Comparison of ENCODE assay signal across 25 cellular contexts in the genomic region with DNA sequence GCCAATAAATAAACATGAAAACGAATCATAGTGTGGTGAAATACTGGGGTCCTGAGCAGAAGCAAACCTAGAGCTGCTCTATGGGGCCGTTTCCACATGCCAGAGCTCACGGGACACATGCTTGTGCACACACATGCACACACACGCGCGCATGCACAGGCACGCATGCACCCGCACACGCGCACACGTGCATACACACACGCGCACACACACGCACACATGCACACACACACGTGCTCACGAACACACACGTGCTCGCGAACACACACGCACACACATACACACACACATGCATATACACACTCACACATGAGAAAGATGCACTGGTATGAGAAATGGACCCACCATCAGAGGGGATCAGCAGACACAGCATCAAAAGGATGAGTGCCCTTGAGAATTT. TPM values are rescaled to one million over a fixed set of nuclear protein-coding genes. Genes with fewer than 3 reads are reported as not detected.
A peak's percentile ranks its signal among the peaks of the same experiment; 100 is the strongest.
DNase-seq lines count a peak whose midpoint lies in the region; ATAC-seq, FAIRE-seq and TF ChIP-seq lines count a peak whose summit lies in the region.
"Had no signal": no experiment of that assay in that cellular context is flagged by ENCODE, and none has a peak within 500 bp of the region (broad histone marks: within the 10 kb centered on the region; RNA-seq: fewer than 3 reads in every experiment).

No MANE protein-coding gene starts in this region.

- peak overlapping the region; percentile 93 for H2BK12ac ChIP-seq in neuronal stem cell (ENCODE audit: low read length)

- RAD21 ChIA-PET in GM12878 (lab: Charles Lee; ENCODE audit: unreplicated experiment) = no interaction called here

- ATAC-seq in GM12878 = no peak
- ATAC-seq: A549 had no signal

- peak overlapping the region; percentile 100 for H3K14ac ChIP-seq in neuronal stem cell (ENCODE audit: low read length)

- H3K27ac ChIP-seq in HEK293 (ENCODE audit: extremely low read depth, low read depth, low read length) = no peak overlapping the region
- H3K27ac ChIP-seq in GM12878 (ENCODE audit: control insufficient read depth, insufficient read depth) = no peak overlapping the region
- H3K27ac ChIP-seq in neuronal stem cell (replicated peaks; ENCODE audit: low read length) = no peak overlapping the region
- H3K27ac ChIP-seq: A549; BLaER1 treated with 17β-estradiol and CSF1 and Interleukin-3, amounts not matched to agents 10 nM and 100 nM; GM23248 had no signal

- H2AK5ac ChIP-seq in neuronal stem cell (ENCODE audit: low read depth, low read length) = peak overlapping the region; percentile 44

- peak overlapping the region; percentile 81 for H3K18ac ChIP-seq in neuronal stem cell (ENCODE audit: low read length)

- TF ChIP-seq RAD21 in GM12878 (IDR thresholded peaks at IDR 0.05; ENCODE audit: insufficient read depth, low read depth, low read length) = no peak

- H3K79me2 ChIP-seq in GM12878 (ENCODE audit: control insufficient read depth, insufficient read depth, low read length) = no peaks in the 10 kb centered on the region

- no peak overlapping the region for H3K4me3 ChIP-seq in HEK293 (ENCODE audit: low read depth, low read length)
- H3K4me3 ChIP-seq in GM12878 = no peak overlapping the region
- H3K4me3 ChIP-seq in neuronal stem cell (ENCODE audit: low read length in 2 of 2) = peak overlapping the region in 1 of 2 donors; percentile 49
- H3K4me3 ChIP-seq: A549; BLaER1 treated with 17β-estradiol and CSF1 and Interleukin-3, amounts not matched to agents 10 nM and 100 nM; GM23248 had no signal

- H3K9ac ChIP-seq in GM12878 (ENCODE audit: control insufficient read depth, insufficient read depth, low read length) = no peak overlapping the region
- H3K9ac ChIP-seq in neuronal stem cell (ENCODE audit: low read depth, low read length, poor library complexity) = peak overlapping the region; percentile 72
- H3K9ac ChIP-seq: BLaER1 treated with 17β-estradiol and CSF1 and Interleukin-3, amounts not matched to agents 10 nM and 100 nM; GM23248 had no signal

- no peak for TF ChIP-seq EP300 in GM12878 (IDR thresholded peaks at IDR 0.05; ENCODE audit: borderline replicate concordance in 1 of 2, control insufficient read depth in 1 of 2, low read depth in 2 of 2, low read length in 2 of 2)

- TF ChIP-seq CTCF in HEK293 (tag by site-specific recombination; IDR thresholded peaks at IDR 0.05) (no peak), GM12878 (IDR thresholded peaks at IDR 0.05 in 2 of 3, conservative IDR thresholded peaks at IDR 0.05 in 1 of 3; ENCODE audit: control insufficient read depth in 2 of 3, extremely low read depth in 1 of 3, insufficient read depth in 1 of 3, low read depth in 3 of 3, low read length in 3 of 3) (no peak), GM13976 (IDR thresholded peaks at IDR 0.05; ENCODE audit: borderline replicate concordance, control extremely low read depth, extremely low read depth, insufficient read depth, missing control alignments) (no peak)

- no peaks in the 10 kb centered on the region for H4K20me1 ChIP-seq in GM12878 (ENCODE audit: control insufficient read depth, insufficient read depth)
- H4K20me1 ChIP-seq: BLaER1 treated with 17β-estradiol and CSF1 and Interleukin-3, amounts not matched to agents 10 nM and 100 nM had no signal

- no peak for TF ChIP-seq POLR2A in GM12878 (IDR thresholded peaks at IDR 0.05; ENCODE audit: low read depth, low read length)

- H3K9me3 ChIP-seq in HEK293 (ENCODE audit: control insufficient read depth, insufficient read depth, low read depth, low read length) (no peaks in the 10 kb centered on the region), GM12878 (replicated peaks; ENCODE audit: control insufficient read depth, insufficient read depth, low read length) (no peaks in the 10 kb centered on the region), neuronal stem cell (replicated peaks in 1 of 2; ENCODE audit: control insufficient read depth in 2 of 2, insufficient read depth in 1 of 2, low read depth in 1 of 2, low read length in 2 of 2) (peaks cover 0 to 2% of the 10 kb centered on the region in 2 donors)
- H3K9me3 ChIP-seq: A549; BE2C; BLaER1 treated with 17β-estradiol and CSF1 and Interleukin-3, amounts not matched to agents 10 nM and 100 nM had no signal

- no peaks in the 10 kb centered on the region; the same call in 1 of the 2 replicates for H3K4me1 ChIP-seq in HEK293 (ENCODE audit: control insufficient read depth, insufficient read depth, low read length)
- H3K4me1 ChIP-seq in GM12878 (ENCODE audit: control insufficient read depth, insufficient read depth, low read length) = no peaks in the 10 kb centered on the region
- peaks cover 0 to 2% of the 10 kb centered on the region in 2 donors for H3K4me1 ChIP-seq in neuronal stem cell (ENCODE audit: control insufficient read depth in 2 of 2, insufficient read depth in 1 of 2, low read depth in 1 of 2, low read length in 2 of 2)
- H3K4me1 ChIP-seq: A549, BE2C had no signal

- in situ Hi-C loops in GM12878 (cut with MboI) (no loop called here), GM13976 (cut with MboI; ENCODE audit: low sequenced_read_pairs, unreplicated experiment) (no loop called here)

- no peak overlapping the region for H2BK120ac ChIP-seq in neuronal stem cell (ENCODE audit: low read depth, low read length)

- POLR2A ChIA-PET in HEK293 (lab: Yijun Ruan, JAX) (no interaction called here), GM12878 (lab: Charles Lee) (no interaction called here)

- FAIRE-seq in GM12878 (lab: Jason Lieb, UNC) (no peak), urothelium cell line (lab: Jason Lieb, UNC) (peak; percentile 87)
- FAIRE-seq: A549, D721Med, GM12891, H1 had no signal

- H2BK15ac ChIP-seq in neuronal stem cell (ENCODE audit: low read length) = no peak overlapping the region

- BruUV-seq in GM12878 (replicated peaks; lab: Mats Ljungman, UMichigan) = no TSS peak

- H4K91ac ChIP-seq in neuronal stem cell (ENCODE audit: low read depth, low read length, poor library complexity) = no peak overlapping the region

- DNase-seq in GM12878 (ENCODE audit: low read depth, low spot score) (no peak), neuronal stem cell (ENCODE audit: low spot score) (no peak), urothelium cell line (ENCODE audit: low spot score) (no peak), GM13976 (ENCODE audit: low spot score) (no peak), NCI-H146 treated with DMSO at 0.1 percent for 48 hours (lab: John Stamatoyannopoulos, UW; ENCODE audit: unreplicated experiment) (no peak), NCI-H2196 treated with DMSO at 0.1 percent for 48 hours (lab: John Stamatoyannopoulos, UW; ENCODE audit: unreplicated experiment) (no peak)
- DNase-seq: 8988T; ACHN; AML-193; BE2C; CD4-positive, alpha-beta T cell; CD8-positive, alpha-beta memory T cell; DMS 273 treated with DMSO at 0.1 percent for 48 hours; DMS79; EL; GDM1; GM23248; H7; HCEC 1CT had no signal

- no peak overlapping the region for H3K4ac ChIP-seq in neuronal stem cell (ENCODE audit: low read length)

- H4K8ac ChIP-seq in neuronal stem cell (ENCODE audit: low read depth, low read length) = peak overlapping the region; percentile 94

- H3K4me2 ChIP-seq in GM12878 (ENCODE audit: control insufficient read depth, insufficient read depth) (no peak overlapping the region), neuronal stem cell (ENCODE audit: insufficient read depth, low read length, poor library complexity, severe bottlenecking) (no peak overlapping the region)
- H3K4me2 ChIP-seq: A549; BLaER1 treated with 17β-estradiol and CSF1 and Interleukin-3, amounts not matched to agents 10 nM and 100 nM had no signal

- SMC1A ChIA-PET in GM12878 (lab: Charles Lee; ENCODE audit: uncharacterized antibody, unreplicated experiment) = interaction anchor here (0.9 to 1.4 kb wide), 2 partner anchors 9 to 116 kb away, joined by 3 read pairs; no protein-coding TSS in a partner anchor

- WGBS in GM12878 (ENCODE audit: insufficient coverage, insufficient replicate concordance, low lambda C conversion rate, missing lambda C conversion rate) = 89% methylated on average over 19 of the region's 20 CpGs
- WGBS in neuronal stem cell (ENCODE audit: extremely low coverage in 2 of 2, insufficient read length in 2 of 2, insufficient replicate concordance in 1 of 2), 2 donors = no CpG with 5 or more reads among the region's 20 CpGs

- CTCF ChIA-PET in HEK293 (lab: Yijun Ruan, JAX) = no interaction called here
- CTCF ChIA-PET in GM12878 (lab: Yijun Ruan, JAX) = interaction anchor here (0.9 to 1.9 kb wide), 2 partner anchors 9 to 12 kb away, joined by 4 to 5 read pairs; no protein-coding TSS in a partner anchor

- H3K79me1 ChIP-seq in neuronal stem cell (ENCODE audit: low read depth, low read length) = no peaks in the 10 kb centered on the region

- H3K23ac ChIP-seq in neuronal stem cell (ENCODE audit: low read depth, low read length, poor library complexity) = peak overlapping the region; percentile 83

- intact Hi-C loops in GM12878 (cut with micrococcal nuclease; ENCODE audit: unreplicated experiment) = no loop called here

- H2AFZ ChIP-seq in GM12878 (ENCODE audit: control insufficient read depth, low read depth, low read length) (no peak overlapping the region), neuronal stem cell (ENCODE audit: low read length) (no peak overlapping the region)
- H2AFZ ChIP-seq: GM23248 had no signal

- H2BK5ac ChIP-seq in neuronal stem cell (ENCODE audit: low read length) = no peak overlapping the region

- no peaks in the 10 kb centered on the region for H3K27me3 ChIP-seq in GM12878 (replicated peaks in 1 of 2; ENCODE audit: control insufficient read depth in 2 of 2, insufficient read depth in 2 of 2, low read length in 1 of 2)
- H3K27me3 ChIP-seq in neuronal stem cell (ENCODE audit: control insufficient read depth in 3 of 3, insufficient read depth in 3 of 3, low read depth in 1 of 3, low read length in 3 of 3) = peaks cover 0 to 2% (median 0%) of the 10 kb centered on the region in 3 experiments
- H3K27me3 ChIP-seq: BE2C; BLaER1 treated with 17β-estradiol and CSF1 and Interleukin-3, amounts not matched to agents 10 nM and 100 nM had no signal

- H3K36me3 ChIP-seq in HEK293 (ENCODE audit: control insufficient read depth in 2 of 2, insufficient read depth in 1 of 2, low read length in 2 of 2) (no peaks in the 10 kb centered on the region), GM12878 (ENCODE audit: control insufficient read depth in 2 of 2, insufficient read depth in 2 of 2, low read length in 1 of 2) (no peaks in the 10 kb centered on the region), neuronal stem cell (replicated peaks in 1 of 2; ENCODE audit: control insufficient read depth in 2 of 2, insufficient read depth in 2 of 2, low read length in 2 of 2) (peaks cover 0 to 2% of the 10 kb centered on the region in 2 donors)
- H3K36me3 ChIP-seq: BE2C; BLaER1 treated with 17β-estradiol and CSF1 and Interleukin-3, amounts not matched to agents 10 nM and 100 nM had no signal

RNA-seq across cellular contexts. Expression of a gene that starts 52.2 kb away (rescaled TPM):
- total RNA-seq in GM12878 (2013; cell fraction: nucleolus; rRNA removed) = 54.2 and 54.9 TPM in 2 replicates
- 58.6 and 74.7 TPM in 2 replicates for total RNA-seq in GM12878 (2014; rRNA removed)
- total RNA-seq in GM12878 (2014; rRNA removed; fragmentation: Illumina TruSeq; extraction: Trizol) = 74.5 and 75.6 TPM in 2 replicates
- total RNA-seq in GM12878 (2021) = 71.8 and 74.1 TPM in 2 replicates
- 32.3 TPM for polyA plus RNA-seq in GM12878 (2011; ENCODE audit: low read depth)
- polyA plus RNA-seq in GM12878 (2011; rRNA removed) = 26.2 and 37.4 TPM in 2 replicates
- 7.6 and 9.1 TPM in 2 replicates for polyA plus RNA-seq in GM12878 (2011; cell fraction: cytosol; rRNA removed)
- 14.8 and 20.9 TPM in 2 replicates for polyA plus RNA-seq in GM12878 (2011; cell fraction: nucleus; rRNA removed)
- polyA plus RNA-seq in GM12878 (2012) = 35.2 and 43.8 TPM in 2 replicates
- 57.7 and 67.2 TPM in 2 replicates for polyA plus RNA-seq in GM12878 (2014; fragmentation: Illumina TruSeq; extraction: Trizol)
- 10 to 100 TPM; 40.4 to 43.5 TPM for polyA plus RNA-seq in GM12878 (2014; fragmentation: Nextera tagmentation; extraction: Ambion mirVana)
- polyA plus RNA-seq in GM12878 (2014; rRNA removed) = 33.6 and 33.8 TPM in 2 replicates
- polyA plus RNA-seq in GM12878 (2016; fragmentation: Nextera tagmentation; extraction: Ambion mirVana) = 10 to 100 TPM; 94.4 to 96.4 TPM
- 30.4 and 50.9 TPM in 2 replicates for polyA minus RNA-seq in GM12878 (2011; rRNA and poly(A)+ RNA removed)
- polyA minus RNA-seq in GM12878 (2011; cell fraction: cytosol; rRNA and poly(A)+ RNA removed) = 22.9 and 23.4 TPM in 2 replicates
- polyA minus RNA-seq in GM12878 (2011; cell fraction: nucleus; rRNA and poly(A)+ RNA removed) = 17.0 and 23.0 TPM in 2 replicates
- 38.1 TPM for polyA plus RNA-seq in neuronal stem cell (2013, experiment 1 of 2)
- polyA plus RNA-seq in neuronal stem cell (2013, experiment 2 of 2) = 38.0 TPM
